Comparison of ENCODE assay signal across 9 cellular contexts in genomic region chr21:42062543-42063022, GRCh38. TPM values are rescaled to one million over a fixed set of nuclear protein-coding genes. Genes with fewer than 3 reads are reported as not detected.
DNase-seq lines count a peak whose midpoint lies in the region; ATAC-seq and TF ChIP-seq lines count a peak whose summit lies in the region.
"Had no signal": no experiment of that assay in that cellular context is flagged by ENCODE, and none has a peak within 500 bp of the region (broad histone marks: within the 10 kb centered on the region; RNA-seq: fewer than 3 reads in every experiment).

No MANE protein-coding gene starts in this region.

- H3K4me3 Mint-ChIP-seq in T-helper 2 cell treated with Interferon-gamma antibody and Interleukin-4, amounts not matched to agents 5 μg/mL and 100 μg/mL, for 36 hours: peak overlapping the region; percentile 89

- intact Hi-C loops in prostate gland (cut with DNase I): no loop called here

- H3K4me3 ChIP-seq in choroid plexus epithelial cell (ENCODE audit: low read depth, low read length): no peak overlapping the region
- no peak overlapping the region for H3K4me3 ChIP-seq in prostate gland

- H3K27me3 Mint-ChIP-seq in T-helper 2 cell treated with Interferon-gamma antibody and Interleukin-4, amounts not matched to agents 5 μg/mL and 100 μg/mL, for 36 hours (ENCODE audit: low read depth): no peaks in the 10 kb centered on the region

- 48% methylated on average over 19 of the region's 19 CpGs for WGBS in prostate gland

- H3K4me1 Mint-ChIP-seq in T-helper 2 cell treated with Interferon-gamma antibody and Interleukin-4, amounts not matched to agents 5 μg/mL and 100 μg/mL, for 36 hours (ENCODE audit: low read depth): peaks cover 50% of the 10 kb centered on the region

- no peak for TF ChIP-seq POLR2A in prostate gland (IDR thresholded peaks at IDR 0.05)

- no peak overlapping the region for H3K27ac ChIP-seq in prostate gland

- no peaks in the 10 kb centered on the region for H3K9me3 Mint-ChIP-seq in T-helper 2 cell treated with Interferon-gamma antibody and Interleukin-4, amounts not matched to agents 5 μg/mL and 100 μg/mL, for 36 hours

- H3K36me3 Mint-ChIP-seq in T-helper 2 cell treated with Interferon-gamma antibody and Interleukin-4, amounts not matched to agents 5 μg/mL and 100 μg/mL, for 36 hours (ENCODE audit: low read depth): peaks cover 3% of the 10 kb centered on the region

- no peaks in the 10 kb centered on the region for H3K27me3 ChIP-seq in prostate gland (replicated peaks; ENCODE audit: insufficient read depth)

- peak overlapping the region; percentile 98 for H3K27ac Mint-ChIP-seq in T-helper 2 cell treated with Interferon-gamma antibody and Interleukin-4, amounts not matched to agents 5 μg/mL and 100 μg/mL, for 36 hours

- DNase-seq in GM19240 (ENCODE audit: insufficient read length, low spot score): peak; percentile 58
- DNase-seq in T-helper 2 cell treated with Interferon-gamma antibody and Interleukin-4, amounts not matched to agents 5 μg/mL and 100 μg/mL, for 36 hours (ENCODE audit: low spot score): peak; percentile 78
- peak; percentile 9 for DNase-seq in choroid plexus epithelial cell (ENCODE audit: low read depth)
- peak; percentile 50 to 81 for DNase-seq in stimulated activated CD4-positive, alpha-beta T cell treated with anti-CD3 and anti-CD28 coated beads, Interleukin-4, amount 100 ng/mL, for 4 hours
- no peak for DNase-seq in T1000 (lab: John Stamatoyannopoulos, UW)
- no peak for DNase-seq in NCI-H1694 treated with DMSO at 0.1 percent for 48 hours (lab: John Stamatoyannopoulos, UW)
- no peak for DNase-seq in prostate gland (ENCODE audit: low spot score)

- H3K4me1 ChIP-seq in prostate gland (replicated peaks): peaks cover 16% of the 10 kb centered on the region

- TF ChIP-seq CTCF in choroid plexus epithelial cell (conservative IDR thresholded peaks at IDR 0.05; ENCODE audit: low read depth, low read length) (no peak), prostate gland (IDR thresholded peaks at IDR 0.05) (no peak)

- peak; percentile 44 for ATAC-seq in HG03196 (IDR thresholded peaks at IDR 0.05; ENCODE audit: unreplicated experiment)

- no peaks in the 10 kb centered on the region for H3K9me3 ChIP-seq in prostate gland

- H3K36me3 ChIP-seq in prostate gland: no peaks in the 10 kb centered on the region

RNA-seq across cellular contexts. Expression of gene UMODL1, which starts 8.5 kb away (rescaled TPM):
- under 1 TPM; 0.14 to 0.57 TPM for total RNA-seq in prostate gland
- total RNA-seq: kidney epithelial cell had no signal

RNA-seq across cellular contexts. Expression of gene ZBTB21, which starts 52.4 kb away (rescaled TPM):
- total RNA-seq in prostate gland: 10 to 100 TPM; 12.3 to 13.6 TPM

Comparison
In these comparisons a context has a peak if more than half of its experiments do, and no peak if none do; other contexts are left out.
1. DNase-seq: peak in GM19240 (single experiment), T-helper 2 cell treated with Interferon-gamma antibody and Interleukin-4, amounts not matched to agents 5 μg/mL and 100 μg/mL, for 36 hours (single experiment), choroid plexus epithelial cell (single experiment) and stimulated activated CD4-positive, alpha-beta T cell treated with anti-CD3 and anti-CD28 coated beads, Interleukin-4, amount 100 ng/mL, for 4 hours (2 of 2); none in T1000 (single experiment), NCI-H1694 treated with DMSO at 0.1 percent for 48 hours (single experiment) and prostate gland (single experiment).